2 cellular contexts compared by ENCODE assay signal in genomic region chr19:4660993-4661392, GRCh38.
TF ChIP-seq lines count a peak whose summit lies in the region.

No MANE protein-coding gene starts in this region.

TF ChIP-seq in IMR-90, 13 proteins besides CTCF, POLR2A, EP300 and RAD21:
- TF ChIP-seq BHLHE40 (IDR thresholded peaks at IDR 0.05; ENCODE audit: low read depth, low read length) (no peak), CHD1 (IDR thresholded peaks at IDR 0.05; ENCODE audit: low read depth, low read length) (no peak), MAFK (IDR thresholded peaks at IDR 0.05; ENCODE audit: low read depth, low read length) (no peak), MXI1 (IDR thresholded peaks at IDR 0.05; ENCODE audit: borderline replicate concordance, low read depth, low read length) (no peak), MAZ (IDR thresholded peaks at IDR 0.05; ENCODE audit: borderline replicate concordance, low read depth, low read length) (no peak), RCOR1 (IDR thresholded peaks at IDR 0.05; ENCODE audit: insufficient replicate concordance, low read length) (no peak), SMC3 (IDR thresholded peaks at IDR 0.05; ENCODE audit: low read depth, low read length) (no peak), USF2 (IDR thresholded peaks at IDR 0.05; ENCODE audit: low read depth, low read length) (no peak), ELK1 (IDR thresholded peaks at IDR 0.05; ENCODE audit: borderline replicate concordance, low read depth, low read length) (no peak), CEBPB (IDR thresholded peaks at IDR 0.05; ENCODE audit: low read depth, low read length) (no peak), RFX5 (IDR thresholded peaks at IDR 0.05; ENCODE audit: low read depth, low read length) (no peak), NFE2L2 (IDR thresholded peaks at IDR 0.05; ENCODE audit: low read depth, low read length) (no peak), FOS (IDR thresholded peaks at IDR 0.05; ENCODE audit: low read depth, low read length) (no peak)

TF ChIP-seq in K562, 482 proteins besides CTCF, POLR2A, EP300 and RAD21:
- TF ChIP-seq ZNF79 (CRISPR knock-in tag; IDR thresholded peaks at IDR 0.05; ENCODE audit: low read depth), result no peak
- TF ChIP-seq ZNF121 (CRISPR knock-in tag; conservative IDR thresholded peaks at IDR 0.05), result peak; percentile 46; the same call in 1 of the 2 replicates
